24 cellular contexts compared by ENCODE assay signal in genomic region chr18:52200406-52200805, GRCh38.
"Had no signal": no experiment of that assay in that cellular context is flagged by ENCODE, and none has a peak within 500 bp of the region (broad histone marks: within the 10 kb centered on the region; RNA-seq: fewer than 3 reads in every experiment).

No MANE protein-coding gene starts in this region.

- H3K9me3 ChIP-seq: Peyer's patch had no signal

- H3K36me3 ChIP-seq: Peyer's patch had no signal

- H3K4me1 ChIP-seq: Peyer's patch had no signal

- ATAC-seq: activated CD4-positive, alpha-beta T cell treated with anti-CD3 and anti-CD28 coated beads for 36 hours; activated CD4-positive, CD25-positive, alpha-beta regulatory T cell treated with anti-CD3 and anti-CD28 coated beads, Interleukin-2, amount 50 U/mL, for 24 hours; activated CD8-positive, alpha-beta T cell treated with anti-CD3 and anti-CD28 coated beads, Interleukin-2, amount 10 ng/mL, durations not matched to agents 7 days and 5 days; activated naive CD8-positive, alpha-beta T cell treated with anti-CD3 and anti-CD28 coated beads, Interleukin-2, amount 50 U/mL, for 24 hours; PC-3; WTC11 had no signal

- H3K4me2 ChIP-seq: KMS-11 had no signal

- H3K9ac ChIP-seq: KMS-11 had no signal

- DNase-seq: activated CD4-positive, alpha-beta T cell treated with anti-CD3 and anti-CD28 coated beads for 36 hours; activated CD4-positive, alpha-beta T cell treated with anti-CD3 and anti-CD28 coated beads, Interleukin-2, amount 10 ng/mL, durations not matched to agents 7 days and 5 days; activated CD4-positive, alpha-beta T cell treated with anti-CD3 and anti-CD28 coated beads, Interleukin-2, amount 50 U/mL, for 48 hours; activated CD8-positive, alpha-beta T cell treated with anti-CD3 and anti-CD28 coated beads, Interleukin-2, amount 10 ng/mL, durations not matched to agents 7 days and 5 days; activated gamma-delta T cell; activated naive CD4-positive, alpha-beta T cell treated with anti-CD3 and anti-CD28 coated beads for 36 hours; activated naive CD8-positive, alpha-beta T cell treated with anti-CD3 and anti-CD28 coated beads, Interleukin-2, amount 50 U/mL, for 24 hours; activated T-cell treated with anti-CD3 and anti-CD28 coated beads, Interleukin-2, amount 50 U/mL, for 24 hours; MM.1S; MV-4-11; NCI-H1092; NCI-H1436 treated with DMSO at 0.1 percent for 48 hours; NCI-H1694 treated with DMSO at 0.1 percent for 48 hours; NCI-H2081; NCI-H226; NCI-H446 treated with DMSO at 0.1 percent for 48 hours; NK-92 treated with Interleukin-12 subunit alpha and Interleukin-12 subunit beta, amount 100 ng/mL, for 24 hours; PC-3; Peyer's patch; Right ventricle myocardium superior; RPMI8226 had no signal

- H3K27ac ChIP-seq: KMS-11, Peyer's patch had no signal

- H3K27me3 ChIP-seq: Peyer's patch had no signal

- H3K4me3 ChIP-seq: Peyer's patch had no signal
